13 cellular contexts compared by ENCODE assay signal in genomic region chr1:110380667-110381283, GRCh38. TPM values are rescaled to one million over a fixed set of nuclear protein-coding genes. Genes with fewer than 3 reads are reported as not detected.
DNase-seq lines count a peak whose midpoint lies in the region; ATAC-seq, FAIRE-seq and TF ChIP-seq lines count a peak whose summit lies in the region.
"Had no signal": no experiment of that assay in that cellular context is flagged by ENCODE, and none has a peak within 500 bp of the region (broad histone marks: within the 10 kb centered on the region; RNA-seq: fewer than 3 reads in every experiment).

No MANE protein-coding gene starts in this region.

- peak overlapping the region in 1 of 5 donors; percentile 33 for H3K9ac ChIP-seq in subcutaneous abdominal adipose tissue (ENCODE audit: low read length in 5 of 5)

- H3K9me2 ChIP-seq in GM23338 (ENCODE audit: insufficient read depth) = no peaks in the 10 kb centered on the region

- H3K27me3 Mint-ChIP-seq in GM23338 (ENCODE audit: insufficient read depth, low read depth, poor library complexity) = peaks cover 2% of the 10 kb centered on the region

- no peak for DNase-seq in GM23338 (ENCODE audit: low spot score)
- peak; percentile 68 for DNase-seq in SKM-1 (lab: John Stamatoyannopoulos, UW; ENCODE audit: unreplicated experiment)
- no peak for DNase-seq in heart right ventricle
- DNase-seq in frontal cortex (ENCODE audit: low spot score in 2 of 2) = no peak
- no peak for DNase-seq in GOT3 (lab: John Stamatoyannopoulos, UW)
- DNase-seq: hippocampal formation, NCI-H2227 treated with DMSO at 0.1 percent for 48 hours, right lobe of liver had no signal

- no peaks in the 10 kb centered on the region for H3K9me3 ChIP-seq in heart right ventricle
- no peaks in the 10 kb centered on the region for H3K9me3 ChIP-seq in subcutaneous abdominal adipose tissue (ENCODE audit: control insufficient read depth in 5 of 5, low read length in 5 of 5)
- H3K9me3 ChIP-seq: right lobe of liver, vagina had no signal

- H3K4me2 ChIP-seq in GM23338 = no peak overlapping the region

- no peak overlapping the region for H2AFZ ChIP-seq in GM23338

- H4K20me1 ChIP-seq in GM23338 (replicated peaks; ENCODE audit: insufficient read depth) = peaks cover 3% of the 10 kb centered on the region; the same call in 1 of the 2 replicates

- TF ChIP-seq CTCF in GM23338 (conservative IDR thresholded peaks at IDR 0.05; ENCODE audit: low read depth in 2 of 2) (no peak), heart right ventricle (IDR thresholded peaks at IDR 0.05) (no peak)

- H3K9me3 Mint-ChIP-seq in GM23338 = no peaks in the 10 kb centered on the region

- FAIRE-seq in frontal cortex (lab: Jason Lieb, UNC) = no peak
- FAIRE-seq: colon had no signal

- H3K4me3 ChIP-seq in GM23338 (no peak overlapping the region), heart right ventricle (no peak overlapping the region), subcutaneous abdominal adipose tissue (ENCODE audit: low read depth in 1 of 5, low read length in 5 of 5) (peak overlapping the region in 1 of 5 donors; percentile 11)
- H3K4me3 ChIP-seq: right lobe of liver, vagina had no signal

- H3K27ac Mint-ChIP-seq in GM23338 = peak overlapping the region; percentile 27; the same call in 1 of the 2 replicates

- no peaks in the 10 kb centered on the region for H3K79me2 ChIP-seq in GM23338 (replicated peaks; ENCODE audit: insufficient read depth)

- H3K4me1 ChIP-seq in GM23338 (ENCODE audit: insufficient read depth) = peaks cover 5% of the 10 kb centered on the region; the same call in 1 of the 2 replicates
- H3K4me1 ChIP-seq in heart right ventricle = peaks cover 0 to 36% (median 7%) of the 10 kb centered on the region in 9 donors
- peaks cover 2 to 29% (median 20%) of the 10 kb centered on the region in 5 donors for H3K4me1 ChIP-seq in subcutaneous abdominal adipose tissue (ENCODE audit: control insufficient read depth in 5 of 5, insufficient read depth in 5 of 5, low read length in 5 of 5)
- H3K4me1 ChIP-seq: right lobe of liver had no signal

- 60 to 65% methylated on average over 10 of the region's 10 CpGs for WGBS in heart right ventricle, 2 donors

- H3K36me3 ChIP-seq in GM23338 (ENCODE audit: insufficient read depth) (peaks cover 14% of the 10 kb centered on the region), heart right ventricle (peaks cover 0 to 66% (median 23%) of the 10 kb centered on the region in 9 donors), subcutaneous abdominal adipose tissue (ENCODE audit: control insufficient read depth in 5 of 5, insufficient read depth in 5 of 5, low read length in 5 of 5) (peaks cover 17 to 25% (median 23%) of the 10 kb centered on the region in 5 donors)

- H3K4me1 Mint-ChIP-seq in GM23338 = peaks cover 7% of the 10 kb centered on the region; the same call in 2 of the 3 replicates

- H3K36me3 Mint-ChIP-seq in GM23338 (ENCODE audit: low read depth) = peaks cover 39% of the 10 kb centered on the region

- ATAC-seq in GM23338 (no peak), heart right ventricle (peak in 1 of 8 donors; percentile 61), HG03378 (IDR thresholded peaks at IDR 0.05; ENCODE audit: unreplicated experiment) (no peak)
- ATAC-seq: HepG2, right lobe of liver had no signal

- H3F3A ChIP-seq in GM23338 (replicated peaks; ENCODE audit: low read depth) = no peaks in the 10 kb centered on the region

- H3K27ac ChIP-seq in GM23338 (ENCODE audit: low read depth) = no peak overlapping the region
- H3K27ac ChIP-seq in heart right ventricle = peak overlapping the region in 6 of 10 donors; percentile 8 to 72 (median 36)
- H3K27ac ChIP-seq in subcutaneous abdominal adipose tissue (ENCODE audit: low read depth, low read length) = peak overlapping the region; percentile 78
- H3K27ac ChIP-seq: right lobe of liver, vagina had no signal

- H3K4me3 Mint-ChIP-seq in GM23338 = no peak overlapping the region

- H3K27me3 ChIP-seq in GM23338 (ENCODE audit: insufficient read depth) (no peaks in the 10 kb centered on the region), heart right ventricle (no peaks in the 10 kb centered on the region), subcutaneous abdominal adipose tissue (ENCODE audit: control insufficient read depth in 5 of 5, insufficient read depth in 4 of 5, low read length in 5 of 5) (no peaks in the 10 kb centered on the region)
- H3K27me3 ChIP-seq: right lobe of liver, vagina had no signal

- intact Hi-C loops in heart right ventricle (cut with DNase I) = no loop called here

TF ChIP-seq in GM23338, 12 proteins besides CTCF, POLR2A, EP300 and RAD21:
- no peak for TF ChIP-seq ZNF331 (CRISPR knock-in tag; IDR thresholded peaks at IDR 0.05; ENCODE audit: low read depth)
- no peak for TF ChIP-seq STAT1 (IDR thresholded peaks at IDR 0.05; ENCODE audit: unreplicated experiment)
- no peak for TF ChIP-seq ZNF114 (CRISPR knock-in tag; IDR thresholded peaks at IDR 0.05)
- no peak for TF ChIP-seq CREB1 (CRISPR knock-in tag; IDR thresholded peaks at IDR 0.05; ENCODE audit: low read depth)
- TF ChIP-seq REST (IDR thresholded peaks at IDR 0.05; ENCODE audit: unreplicated experiment) = no peak

RNA-seq across cellular contexts. Expression of gene SLC16A4, which starts 10.1 kb away (rescaled TPM):
- total RNA-seq in GM23338 (2014; rRNA removed; shearing (Covaris generic)) = 0.50 and 0.94 TPM in 2 replicates
- polyA plus RNA-seq in GM23338 (2016; fragmentation: Nextera tagmentation; extraction: Ambion mirVana) (1.5 and 1.6 TPM in 2 replicates), heart right ventricle (1 to 10 TPM; 1.5 to 3.4 TPM)
- total RNA-seq in heart right ventricle (1 to 10 TPM; 1.3 to 3.5 (median 2.4) TPM), frontal cortex (4.1 TPM)

RNA-seq across cellular contexts. Expression of gene LAMTOR5, which starts 26.7 kb away (rescaled TPM):
- 41.0 and 52.6 TPM in 2 replicates for total RNA-seq in GM23338 (2014; rRNA removed; shearing (Covaris generic))
- 246 and 263 TPM in 2 replicates for polyA plus RNA-seq in GM23338 (2016; fragmentation: Nextera tagmentation; extraction: Ambion mirVana)
- total RNA-seq in heart right ventricle = 100 to 1,000 TPM; 209 to 268 (median 245) TPM
- polyA plus RNA-seq in heart right ventricle = 100 to 1,000 TPM; 281 to 506 TPM
- 38.7 TPM for total RNA-seq in frontal cortex

RNA-seq across cellular contexts. Expression of gene RBM15, which starts 41.6 kb away (rescaled TPM):
- 68.3 and 84.0 TPM in 2 replicates for total RNA-seq in GM23338 (2014; rRNA removed; shearing (Covaris generic))
- polyA plus RNA-seq in GM23338 (2016; fragmentation: Nextera tagmentation; extraction: Ambion mirVana) (20.6 and 20.8 TPM in 2 replicates), heart right ventricle (1 to 10 TPM; 1.4 to 5.9 TPM)
- total RNA-seq in heart right ventricle (10 to 100 TPM; 15.4 to 22.3 (median 19.4) TPM), frontal cortex (34.2 TPM)
